ENCODE assay signal across 9 cellular contexts in the genomic region with DNA sequence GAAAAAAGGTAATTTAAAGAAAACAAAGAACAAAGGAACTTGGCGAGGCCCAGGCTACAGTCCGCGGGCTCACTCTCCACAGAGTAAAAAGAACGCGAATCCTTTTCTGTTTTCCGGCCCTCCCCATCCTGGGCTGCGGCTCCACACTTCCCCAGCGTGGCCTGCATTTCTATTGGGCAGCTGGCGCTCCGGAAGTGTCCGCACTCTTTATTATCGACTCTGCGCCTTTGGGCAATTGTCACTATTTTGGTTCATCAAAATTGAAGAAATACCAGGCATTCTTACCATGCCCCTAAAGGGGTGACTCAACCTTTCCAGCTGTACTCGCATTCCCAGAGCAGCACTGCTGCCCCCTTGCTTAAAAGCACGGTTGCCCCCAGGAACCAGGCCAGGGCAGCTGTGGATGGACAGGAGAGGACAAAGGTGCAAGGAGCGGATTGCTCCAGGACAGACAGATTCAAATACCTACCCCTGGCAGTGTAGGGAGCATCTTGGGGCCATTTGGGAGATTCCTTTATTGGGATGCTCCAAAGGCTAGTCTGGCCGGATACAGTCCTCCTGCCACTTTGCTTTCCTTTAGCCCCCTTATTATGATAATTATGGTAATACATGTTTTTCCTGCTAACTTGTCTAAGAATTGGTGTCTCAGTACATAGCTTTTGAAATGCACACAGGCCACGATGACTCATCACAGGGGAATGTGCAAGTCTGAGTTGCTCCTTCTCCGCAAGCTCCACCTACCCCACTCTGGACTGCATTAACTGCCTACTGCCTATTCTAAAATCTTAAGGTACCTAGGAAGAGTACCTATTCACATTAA. TPM values are rescaled to one million over a fixed set of nuclear protein-coding genes. Genes with fewer than 3 reads are reported as not detected.
A peak's percentile ranks its signal among the peaks of the same experiment; 100 is the strongest.
DNase-seq lines count a peak whose midpoint lies in the region; ATAC-seq, FAIRE-seq and TF ChIP-seq lines count a peak whose summit lies in the region.
"Had no signal": no experiment of that assay in that cellular context is flagged by ENCODE, and none has a peak within 500 bp of the region (broad histone marks: within the 10 kb centered on the region; RNA-seq: fewer than 3 reads in every experiment).

No MANE protein-coding gene starts in this region.

- H4K20me1 ChIP-seq in HepG2 (ENCODE audit: insufficient read depth, low read length) = no peaks in the 10 kb centered on the region

- no peak overlapping the region for H3K4me3 ChIP-seq in HepG2 (replicated peaks in 1 of 3; ENCODE audit: insufficient read depth in 1 of 3, low read depth in 2 of 3, low read length in 3 of 3)

- TF ChIP-seq CTCF in GM10248 (IDR thresholded peaks at IDR 0.05; ENCODE audit: control extremely low read depth, extremely low read depth, low read depth, missing control alignments) (no peak), HepG2 (CRISPR knock-in tag; IDR thresholded peaks at IDR 0.05) (no peak)

- no peaks in the 10 kb centered on the region for H3K36me3 Mint-ChIP-seq in IgD-negative memory B cell
- peaks cover 37% of the 10 kb centered on the region for H3K36me3 Mint-ChIP-seq in dendritic cell treated with granulocyte-macrophage colony-stimulating factor and Interleukin-4, amounts not matched to agents 40 ng/mL and 50 ng/mL, for 4 days (ENCODE audit: low read depth)

- peaks cover 0 to 14% of the 10 kb centered on the region in 2 experiments; a peak in 2 of 5 replicates for H3K27me3 ChIP-seq in HepG2 (ENCODE audit: control insufficient read depth in 1 of 2, insufficient read depth in 2 of 2, low read length in 2 of 2)

- peak; percentile 68 for FAIRE-seq in HepG2 (lab: Jason Lieb, UNC)
- FAIRE-seq: frontal cortex had no signal

- no peaks in the 10 kb centered on the region for H3K9me3 ChIP-seq in HepG2 (ENCODE audit: low read length)

- intact Hi-C loops in dendritic cell treated with granulocyte-macrophage colony-stimulating factor and Interleukin-4, amounts not matched to agents 40 ng/mL and 50 ng/mL, for 4 days (cut with micrococcal nuclease) = loop anchor here (2.0 kb wide), 2 partner anchors 16 to 60 kb away; partner anchors contain the start of genes SLFN11 and SLFN13
- intact Hi-C loops in HepG2 (cut with micrococcal nuclease; ENCODE audit: unreplicated experiment) = no loop called here

- H3K27me3 Mint-ChIP-seq in IgD-negative memory B cell = no peaks in the 10 kb centered on the region
- no peaks in the 10 kb centered on the region for H3K27me3 Mint-ChIP-seq in dendritic cell treated with granulocyte-macrophage colony-stimulating factor and Interleukin-4, amounts not matched to agents 40 ng/mL and 50 ng/mL, for 4 days

- TF ChIP-seq EP300 in HepG2 (IDR thresholded peaks at IDR 0.05; ENCODE audit: low read depth in 2 of 2, low read length in 2 of 2) = no peak
- TF ChIP-seq EP300 in HepG2 (CRISPR knock-in tag; IDR thresholded peaks at IDR 0.05; ENCODE audit: borderline replicate concordance) = no peak

- in situ Hi-C loops in HepG2 (cut with HindIII; ENCODE audit: extremely low pct_ligation_motif_present, low pct_unique_long_range_greater_than_20kb) = no loop called here

- peaks cover 8 to 24% (median 16%) of the 10 kb centered on the region in 3 donors for H3K4me1 Mint-ChIP-seq in IgD-negative memory B cell
- peaks cover 58% of the 10 kb centered on the region for H3K4me1 Mint-ChIP-seq in dendritic cell treated with granulocyte-macrophage colony-stimulating factor and Interleukin-4, amounts not matched to agents 40 ng/mL and 50 ng/mL, for 4 days (ENCODE audit: low read depth)

- DNase-seq in GM10248 (ENCODE audit: extremely low spot score) (peak; percentile 66), HepG2 (ENCODE audit: low spot score) (peak; percentile 81), SKM-1 (lab: John Stamatoyannopoulos, UW; ENCODE audit: unreplicated experiment) (no peak)
- peak; percentile 81 for DNase-seq in activated CD4-positive, alpha-beta T cell treated with anti-CD3 and anti-CD28 coated beads for 48 hours
- peak; percentile 56 to 84 for DNase-seq in stimulated activated CD4-positive, alpha-beta T cell treated with anti-CD3 and anti-CD28 coated beads, Interleukin-4, amount 100 ng/mL, for 4 hours

- ATAC-seq in HepG2 (peak; percentile 79), GM21360 (IDR thresholded peaks at IDR 0.05; ENCODE audit: unreplicated experiment) (no peak)

- no peak overlapping the region for H2AFZ ChIP-seq in HepG2 (ENCODE audit: low read length)

- peak overlapping the region in 2 of 3 donors; percentile 74 to 93 for H3K27ac Mint-ChIP-seq in IgD-negative memory B cell
- H3K27ac Mint-ChIP-seq in dendritic cell treated with granulocyte-macrophage colony-stimulating factor and Interleukin-4, amounts not matched to agents 40 ng/mL and 50 ng/mL, for 4 days = peak overlapping the region; percentile 89

- no peak overlapping the region for H3K27ac ChIP-seq in HepG2 (ENCODE audit: extremely low read length, insufficient read depth, low read length)

- BruUV-seq in HepG2 (replicated peaks; lab: Mats Ljungman, UMichigan) = no TSS peak

- peak overlapping the region; percentile 92 to 99 (median 96) for H3K4me3 Mint-ChIP-seq in IgD-negative memory B cell
- H3K4me3 Mint-ChIP-seq in dendritic cell treated with granulocyte-macrophage colony-stimulating factor and Interleukin-4, amounts not matched to agents 40 ng/mL and 50 ng/mL, for 4 days = peak overlapping the region; percentile 86

- H3K79me2 ChIP-seq in HepG2 (ENCODE audit: insufficient read depth, low read length) = no peaks in the 10 kb centered on the region

- H3K4me1 ChIP-seq in HepG2 (ENCODE audit: insufficient read depth, low read length) = peaks cover 10% of the 10 kb centered on the region; the same call in 1 of the 2 replicates

- TF ChIP-seq RAD21 in HepG2 (CRISPR knock-in tag; IDR thresholded peaks at IDR 0.05) = no peak

- H3K9me3 Mint-ChIP-seq in IgD-negative memory B cell = no peaks in the 10 kb centered on the region
- no peaks in the 10 kb centered on the region for H3K9me3 Mint-ChIP-seq in dendritic cell treated with granulocyte-macrophage colony-stimulating factor and Interleukin-4, amounts not matched to agents 40 ng/mL and 50 ng/mL, for 4 days

- 70% methylated on average over 17 of the region's 19 CpGs for WGBS in HepG2 (ENCODE audit: low lambda C conversion rate)

- CTCF ChIA-PET in GM10248 (lab: Yijun Ruan, JAX) (interaction anchor here (0.8 to 1.9 kb wide), 4 partner anchors 8 to 60 kb away, joined by 3 to 9 read pairs (median 3); partner anchors contain the start of gene SLFN13), HepG2 (lab: Yijun Ruan, JAX; ENCODE audit: low intra/inter-chr PET ratio, low total read pairs) (no interaction called here)

- H3K4me2 ChIP-seq in HepG2 (ENCODE audit: low read depth, low read length) = no peak overlapping the region

- POLR2A ChIA-PET in GM10248 (lab: Yijun Ruan, JAX) = interaction anchor here (1.9 kb wide), 1 partner anchor 60 kb away, joined by 6 read pairs; the partner anchor contains the start of gene SLFN11
- POLR2A ChIA-PET in HepG2 (lab: Yijun Ruan, JAX) = no interaction called here

- no peak for TF ChIP-seq POLR2A in HepG2 (IDR thresholded peaks at IDR 0.05; ENCODE audit: insufficient read depth in 1 of 2, low read depth in 2 of 2, low read length in 2 of 2)

- no peaks in the 10 kb centered on the region for H3K36me3 ChIP-seq in HepG2 (replicated peaks in 1 of 2; ENCODE audit: control insufficient read depth in 1 of 2, insufficient read depth in 2 of 2, low read length in 2 of 2)

- no peak overlapping the region for H3K9ac ChIP-seq in HepG2 (ENCODE audit: insufficient read depth, low read depth, low read length)

RNA-seq across cellular contexts. Expression of gene SLFN12, which starts 1.0 kb away (rescaled TPM):
- polyA plus RNA-seq in IgD-negative memory B cell (2.4 TPM), HepG2 (2011; rRNA removed) (not detected in 2 replicates)
- 0.13 TPM in 1 of 2 replicates, not detected in the other for total RNA-seq in HepG2 (2016; rRNA removed; fragmentation: Illumina TruSeq; extraction: Trizol)
- total RNA-seq in HepG2 (2016; cell fraction: cytosol; rRNA removed; fragmentation: Illumina TruSeq; extraction: Trizol; ENCODE audit: low read depth) = not detected in 2 replicates
- not detected in 2 replicates for total RNA-seq in HepG2 (2016; cell fraction: insoluble cytoplasmic fraction; rRNA removed; fragmentation: Illumina TruSeq; extraction: Trizol)
- not detected in 2 replicates for total RNA-seq in HepG2 (2016; cell fraction: membrane; rRNA removed; fragmentation: Illumina TruSeq; extraction: Trizol)
- not detected in 2 replicates for total RNA-seq in HepG2 (2016; cell fraction: nucleus; rRNA removed; fragmentation: Illumina TruSeq; extraction: Trizol)
- polyA plus RNA-seq in HepG2 (2011; cell fraction: cytosol; rRNA removed) = not detected in 2 replicates
- polyA plus RNA-seq in HepG2 (2011; cell fraction: nucleus; rRNA removed) = 0.05 TPM in 1 of 2 replicates, not detected in the other
- polyA plus RNA-seq in HepG2 (2012) = not detected in 2 replicates
- polyA plus RNA-seq in HepG2 (2016; cell fraction: cytosol; fragmentation: Illumina TruSeq; extraction: Trizol; ENCODE audit: low read depth) = not detected in 2 replicates
- not detected in 2 replicates for polyA plus RNA-seq in HepG2 (2016; cell fraction: insoluble cytoplasmic fraction; fragmentation: Illumina TruSeq; extraction: Trizol; ENCODE audit: low read depth)
- not detected in 2 replicates for polyA plus RNA-seq in HepG2 (2016; cell fraction: membrane; fragmentation: Illumina TruSeq; extraction: Trizol; ENCODE audit: low read depth)
- polyA plus RNA-seq in HepG2 (2016; cell fraction: nucleus; fragmentation: Illumina TruSeq; extraction: Trizol; ENCODE audit: insufficient read depth, low read depth) = not detected in 2 replicates
- polyA minus RNA-seq in HepG2 (2011; rRNA and poly(A)+ RNA removed; ENCODE audit: low replicate concordance) = 0.30 TPM in 1 of 2 replicates, not detected in the other
- polyA minus RNA-seq in HepG2 (2011; cell fraction: cytosol; rRNA and poly(A)+ RNA removed) = not detected in 2 replicates
- not detected in 2 replicates for polyA minus RNA-seq in HepG2 (2011; cell fraction: nucleus; rRNA and poly(A)+ RNA removed)

RNA-seq across cellular contexts. Expression of gene SLFN13, which starts 15.3 kb away (rescaled TPM):
- polyA plus RNA-seq in IgD-negative memory B cell (7.1 TPM), HepG2 (2011; rRNA removed) (not detected in 2 replicates)
- total RNA-seq in HepG2 (2016; rRNA removed; fragmentation: Illumina TruSeq; extraction: Trizol) = 0.18 TPM in 1 of 2 replicates, not detected in the other
- total RNA-seq in HepG2 (2016; cell fraction: cytosol; rRNA removed; fragmentation: Illumina TruSeq; extraction: Trizol; ENCODE audit: low read depth) = not detected in 2 replicates
- not detected in 2 replicates for total RNA-seq in HepG2 (2016; cell fraction: insoluble cytoplasmic fraction; rRNA removed; fragmentation: Illumina TruSeq; extraction: Trizol)
- total RNA-seq in HepG2 (2016; cell fraction: membrane; rRNA removed; fragmentation: Illumina TruSeq; extraction: Trizol) = not detected in 2 replicates
- total RNA-seq in HepG2 (2016; cell fraction: nucleus; rRNA removed; fragmentation: Illumina TruSeq; extraction: Trizol) = not detected in 2 replicates
- 0.10 TPM in 1 of 2 replicates, not detected in the other for polyA plus RNA-seq in HepG2 (2011; cell fraction: cytosol; rRNA removed)
- 0.03 TPM in 1 of 2 replicates, not detected in the other for polyA plus RNA-seq in HepG2 (2011; cell fraction: nucleus; rRNA removed)
- polyA plus RNA-seq in HepG2 (2012) = not detected in 2 replicates
- polyA plus RNA-seq in HepG2 (2016; cell fraction: cytosol; fragmentation: Illumina TruSeq; extraction: Trizol; ENCODE audit: low read depth) = not detected in 2 replicates
- not detected in 2 replicates for polyA plus RNA-seq in HepG2 (2016; cell fraction: insoluble cytoplasmic fraction; fragmentation: Illumina TruSeq; extraction: Trizol; ENCODE audit: low read depth)
- not detected in 2 replicates for polyA plus RNA-seq in HepG2 (2016; cell fraction: membrane; fragmentation: Illumina TruSeq; extraction: Trizol; ENCODE audit: low read depth)
- polyA plus RNA-seq in HepG2 (2016; cell fraction: nucleus; fragmentation: Illumina TruSeq; extraction: Trizol; ENCODE audit: insufficient read depth, low read depth) = not detected in 2 replicates
- polyA minus RNA-seq in HepG2 (2011; rRNA and poly(A)+ RNA removed; ENCODE audit: low replicate concordance) = 8.0 TPM in 1 of 2 replicates, not detected in the other
- polyA minus RNA-seq in HepG2 (2011; cell fraction: cytosol; rRNA and poly(A)+ RNA removed) = not detected in 2 replicates
- not detected in 2 replicates for polyA minus RNA-seq in HepG2 (2011; cell fraction: nucleus; rRNA and poly(A)+ RNA removed)

RNA-seq across cellular contexts. Expression of gene SLFN11, which starts 59.9 kb away (rescaled TPM):
- 11.2 TPM for polyA plus RNA-seq in IgD-negative memory B cell
- not detected in 2 replicates for total RNA-seq in HepG2 (2016; rRNA removed; fragmentation: Illumina TruSeq; extraction: Trizol)
- total RNA-seq in HepG2 (2016; cell fraction: cytosol; rRNA removed; fragmentation: Illumina TruSeq; extraction: Trizol; ENCODE audit: low read depth) = not detected in 2 replicates
- not detected in 2 replicates for total RNA-seq in HepG2 (2016; cell fraction: insoluble cytoplasmic fraction; rRNA removed; fragmentation: Illumina TruSeq; extraction: Trizol)
- not detected in 2 replicates for total RNA-seq in HepG2 (2016; cell fraction: membrane; rRNA removed; fragmentation: Illumina TruSeq; extraction: Trizol)
- total RNA-seq in HepG2 (2016; cell fraction: nucleus; rRNA removed; fragmentation: Illumina TruSeq; extraction: Trizol) = not detected in 2 replicates
- polyA plus RNA-seq in HepG2 (2011; rRNA removed) = not detected in 2 replicates
- not detected in 2 replicates for polyA plus RNA-seq in HepG2 (2011; cell fraction: cytosol; rRNA removed)
- not detected in 2 replicates for polyA plus RNA-seq in HepG2 (2011; cell fraction: nucleus; rRNA removed)
- polyA plus RNA-seq in HepG2 (2012) = not detected in 2 replicates
- polyA plus RNA-seq in HepG2 (2016; cell fraction: cytosol; fragmentation: Illumina TruSeq; extraction: Trizol; ENCODE audit: low read depth) = not detected in 2 replicates
- polyA plus RNA-seq in HepG2 (2016; cell fraction: insoluble cytoplasmic fraction; fragmentation: Illumina TruSeq; extraction: Trizol; ENCODE audit: low read depth) = not detected in 2 replicates
- polyA plus RNA-seq in HepG2 (2016; cell fraction: membrane; fragmentation: Illumina TruSeq; extraction: Trizol; ENCODE audit: low read depth) = not detected in 2 replicates
- not detected in 2 replicates for polyA plus RNA-seq in HepG2 (2016; cell fraction: nucleus; fragmentation: Illumina TruSeq; extraction: Trizol; ENCODE audit: insufficient read depth, low read depth)
- 43.9 TPM in 1 of 2 replicates, not detected in the other for polyA minus RNA-seq in HepG2 (2011; rRNA and poly(A)+ RNA removed; ENCODE audit: low replicate concordance)
- not detected in 2 replicates for polyA minus RNA-seq in HepG2 (2011; cell fraction: cytosol; rRNA and poly(A)+ RNA removed)
- not detected in 2 replicates for polyA minus RNA-seq in HepG2 (2011; cell fraction: nucleus; rRNA and poly(A)+ RNA removed)

Comparison
In these comparisons a context has a peak if more than half of its experiments do, and no peak if none do; other contexts are left out.
1. RNA of gene SLFN11, which starts 59.9 kb away (polyA plus RNA-seq): 11.2 TPM in IgD-negative memory B cell (single experiment); not detected in HepG2; every median in the first group is over 10 times any median in the second.